In the genomic region with DNA sequence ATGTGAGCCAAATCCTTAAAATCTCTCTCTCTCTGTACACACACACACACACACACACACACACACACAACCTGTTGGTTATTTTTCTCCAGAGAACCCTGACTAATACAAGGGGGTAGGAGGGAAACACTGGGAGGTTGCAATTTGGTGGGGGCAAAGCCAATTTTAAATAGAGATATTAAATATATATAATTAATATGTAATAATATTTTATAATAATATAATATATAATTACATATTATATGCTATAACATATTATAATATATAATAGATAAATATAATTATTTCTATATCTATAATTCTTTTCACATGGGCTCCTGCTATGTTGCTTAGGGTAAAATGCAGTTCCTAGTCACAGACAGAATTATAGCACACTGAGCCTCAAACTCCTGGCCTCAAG, we compare ENCODE assay signal across 22 cellular contexts.
"Had no signal": no experiment of that assay in that cellular context is flagged by ENCODE, and none has a peak within 500 bp of the region (broad histone marks: within the 10 kb centered on the region; RNA-seq: fewer than 3 reads in every experiment).

No MANE protein-coding gene starts in this region.

- H3K4me3 Mint-ChIP-seq: dendritic cell treated with granulocyte-macrophage colony-stimulating factor and Interleukin-4, amounts not matched to agents 40 ng/mL and 50 ng/mL, for 4 days; effector memory CD8-positive, alpha-beta T cell; endodermal cell had no signal

- H3K4me1 Mint-ChIP-seq: endodermal cell had no signal

- H3K9me3 Mint-ChIP-seq: dendritic cell treated with granulocyte-macrophage colony-stimulating factor and Interleukin-4, amounts not matched to agents 40 ng/mL and 50 ng/mL, for 4 days; endodermal cell had no signal

- DNase-seq: colonic mucosa; cortex of kidney; dermis blood vessel endothelial cell; dorsolateral prefrontal cortex; effector CD4-positive, alpha-beta T cell; effector CD8-positive, alpha-beta T cell; effector memory CD4-positive, alpha-beta T cell; effector memory CD8-positive, alpha-beta T cell; endodermal cell; erythroblast; esophagus squamous epithelium; foreskin fibroblast; foreskin keratinocyte; foreskin melanocyte; gastrocnemius medialis; glutamatergic neuron; head of caudate nucleus; heart left ventricle; heart right ventricle had no signal

- ATAC-seq: effector memory CD8-positive, alpha-beta T cell; esophagus mucosa; foreskin keratinocyte; gastrocnemius medialis; gastroesophageal sphincter; heart left ventricle; heart right ventricle had no signal

- H3K27me3 Mint-ChIP-seq: dendritic cell treated with granulocyte-macrophage colony-stimulating factor and Interleukin-4, amounts not matched to agents 40 ng/mL and 50 ng/mL, for 4 days; effector memory CD8-positive, alpha-beta T cell had no signal

- H3K27ac Mint-ChIP-seq: dendritic cell treated with granulocyte-macrophage colony-stimulating factor and Interleukin-4, amounts not matched to agents 40 ng/mL and 50 ng/mL, for 4 days; effector memory CD8-positive, alpha-beta T cell; endodermal cell had no signal
